In genomic region chr9:128098017-128098935, GRCh38 we compare ENCODE assay signal across 1 cellular context.
TF ChIP-seq lines count a peak whose summit lies in the region.

No MANE protein-coding gene starts in this region.

TF ChIP-seq in K562, 482 proteins besides CTCF, POLR2A, EP300 and RAD21 (continued from another document):
- TF ChIP-seq, protein P1, sequence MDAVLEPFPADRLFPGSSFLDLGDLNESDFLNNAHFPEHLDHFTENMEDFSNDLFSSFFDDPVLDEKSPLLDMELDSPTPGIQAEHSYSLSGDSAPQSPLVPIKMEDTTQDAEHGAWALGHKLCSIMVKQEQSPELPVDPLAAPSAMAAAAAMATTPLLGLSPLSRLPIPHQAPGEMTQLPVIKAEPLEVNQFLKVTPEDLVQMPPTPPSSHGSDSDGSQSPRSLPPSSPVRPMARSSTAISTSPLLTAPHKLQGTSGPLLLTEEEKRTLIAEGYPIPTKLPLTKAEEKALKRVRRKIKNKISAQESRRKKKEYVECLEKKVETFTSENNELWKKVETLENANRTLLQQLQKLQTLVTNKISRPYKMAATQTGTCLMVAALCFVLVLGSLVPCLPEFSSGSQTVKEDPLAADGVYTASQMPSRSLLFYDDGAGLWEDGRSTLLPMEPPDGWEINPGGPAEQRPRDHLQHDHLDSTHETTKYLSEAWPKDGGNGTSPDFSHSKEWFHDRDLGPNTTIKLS (IDR thresholded peaks at IDR 0.05; ENCODE audit: borderline replicate concordance, low read depth) = peak; percentile 25; the same call in 1 of the 2 replicates
- no peak for TF ChIP-seq ZNF79 (CRISPR knock-in tag; IDR thresholded peaks at IDR 0.05; ENCODE audit: low read depth)
- no peak for TF ChIP-seq MXD1 (CRISPR knock-in tag; IDR thresholded peaks at IDR 0.05; ENCODE audit: borderline replicate concordance, poor library complexity, severe bottlenecking)
- TF ChIP-seq SUPT5H (IDR thresholded peaks at IDR 0.05) = peak; percentile 65
- TF ChIP-seq, protein P2, sequence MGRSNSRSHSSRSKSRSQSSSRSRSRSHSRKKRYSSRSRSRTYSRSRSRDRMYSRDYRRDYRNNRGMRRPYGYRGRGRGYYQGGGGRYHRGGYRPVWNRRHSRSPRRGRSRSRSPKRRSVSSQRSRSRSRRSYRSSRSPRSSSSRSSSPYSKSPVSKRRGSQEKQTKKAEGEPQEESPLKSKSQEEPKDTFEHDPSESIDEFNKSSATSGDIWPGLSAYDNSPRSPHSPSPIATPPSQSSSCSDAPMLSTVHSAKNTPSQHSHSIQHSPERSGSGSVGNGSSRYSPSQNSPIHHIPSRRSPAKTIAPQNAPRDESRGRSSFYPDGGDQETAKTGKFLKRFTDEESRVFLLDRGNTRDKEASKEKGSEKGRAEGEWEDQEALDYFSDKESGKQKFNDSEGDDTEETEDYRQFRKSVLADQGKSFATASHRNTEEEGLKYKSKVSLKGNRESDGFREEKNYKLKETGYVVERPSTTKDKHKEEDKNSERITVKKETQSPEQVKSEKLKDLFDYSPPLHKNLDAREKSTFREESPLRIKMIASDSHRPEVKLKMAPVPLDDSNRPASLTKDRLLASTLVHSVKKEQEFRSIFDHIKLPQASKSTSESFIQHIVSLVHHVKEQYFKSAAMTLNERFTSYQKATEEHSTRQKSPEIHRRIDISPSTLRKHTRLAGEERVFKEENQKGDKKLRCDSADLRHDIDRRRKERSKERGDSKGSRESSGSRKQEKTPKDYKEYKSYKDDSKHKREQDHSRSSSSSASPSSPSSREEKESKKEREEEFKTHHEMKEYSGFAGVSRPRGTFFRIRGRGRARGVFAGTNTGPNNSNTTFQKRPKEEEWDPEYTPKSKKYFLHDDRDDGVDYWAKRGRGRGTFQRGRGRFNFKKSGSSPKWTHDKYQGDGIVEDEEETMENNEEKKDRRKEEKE (IDR thresholded peaks at IDR 0.05; ENCODE audit: borderline replicate concordance in 1 of 2, control insufficient read depth in 1 of 2, low read depth in 2 of 2, low read length in 1 of 2) = no peak
- no peak for TF ChIP-seq TFE3 (CRISPR knock-in tag; IDR thresholded peaks at IDR 0.05)
- no peak for TF ChIP-seq DNMT1 (IDR thresholded peaks at IDR 0.05)
- TF ChIP-seq TCF7 (IDR thresholded peaks at IDR 0.05; ENCODE audit: borderline replicate concordance) = peak; percentile 39; the same call in 1 of the 2 replicates
- TF ChIP-seq, protein P3, sequence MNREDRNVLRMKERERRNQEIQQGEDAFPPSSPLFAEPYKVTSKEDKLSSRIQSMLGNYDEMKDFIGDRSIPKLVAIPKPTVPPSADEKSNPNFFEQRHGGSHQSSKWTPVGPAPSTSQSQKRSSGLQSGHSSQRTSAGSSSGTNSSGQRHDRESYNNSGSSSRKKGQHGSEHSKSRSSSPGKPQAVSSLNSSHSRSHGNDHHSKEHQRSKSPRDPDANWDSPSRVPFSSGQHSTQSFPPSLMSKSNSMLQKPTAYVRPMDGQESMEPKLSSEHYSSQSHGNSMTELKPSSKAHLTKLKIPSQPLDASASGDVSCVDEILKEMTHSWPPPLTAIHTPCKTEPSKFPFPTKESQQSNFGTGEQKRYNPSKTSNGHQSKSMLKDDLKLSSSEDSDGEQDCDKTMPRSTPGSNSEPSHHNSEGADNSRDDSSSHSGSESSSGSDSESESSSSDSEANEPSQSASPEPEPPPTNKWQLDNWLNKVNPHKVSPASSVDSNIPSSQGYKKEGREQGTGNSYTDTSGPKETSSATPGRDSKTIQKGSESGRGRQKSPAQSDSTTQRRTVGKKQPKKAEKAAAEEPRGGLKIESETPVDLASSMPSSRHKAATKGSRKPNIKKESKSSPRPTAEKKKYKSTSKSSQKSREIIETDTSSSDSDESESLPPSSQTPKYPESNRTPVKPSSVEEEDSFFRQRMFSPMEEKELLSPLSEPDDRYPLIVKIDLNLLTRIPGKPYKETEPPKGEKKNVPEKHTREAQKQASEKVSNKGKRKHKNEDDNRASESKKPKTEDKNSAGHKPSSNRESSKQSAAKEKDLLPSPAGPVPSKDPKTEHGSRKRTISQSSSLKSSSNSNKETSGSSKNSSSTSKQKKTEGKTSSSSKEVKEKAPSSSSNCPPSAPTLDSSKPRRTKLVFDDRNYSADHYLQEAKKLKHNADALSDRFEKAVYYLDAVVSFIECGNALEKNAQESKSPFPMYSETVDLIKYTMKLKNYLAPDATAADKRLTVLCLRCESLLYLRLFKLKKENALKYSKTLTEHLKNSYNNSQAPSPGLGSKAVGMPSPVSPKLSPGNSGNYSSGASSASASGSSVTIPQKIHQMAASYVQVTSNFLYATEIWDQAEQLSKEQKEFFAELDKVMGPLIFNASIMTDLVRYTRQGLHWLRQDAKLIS (CRISPR knock-in tag; IDR thresholded peaks at IDR 0.05) = no peak
- TF ChIP-seq BRF1 (IDR thresholded peaks at IDR 0.05; ENCODE audit: borderline replicate concordance, extremely low read depth, insufficient read length) = no peak
- TF ChIP-seq MAFG (tag; conservative IDR thresholded peaks at IDR 0.05) = no peak
- no peak for TF ChIP-seq SPI1 (IDR thresholded peaks at IDR 0.05; ENCODE audit: borderline replicate concordance, low read depth, low read length)
- TF ChIP-seq BCL6 (CRISPR knock-in tag; IDR thresholded peaks at IDR 0.05) = no peak
- TF ChIP-seq ZNF239 (CRISPR knock-in tag; IDR thresholded peaks at IDR 0.05) = no peak
- TF ChIP-seq NKRF (IDR thresholded peaks at IDR 0.05; ENCODE audit: borderline replicate concordance) = no peak; the same call in 1 of the 2 replicates
- no peak for TF ChIP-seq TRIM28 (IDR thresholded peaks at IDR 0.05)
